Comparison of ENCODE assay signal across 14 cellular contexts in genomic region chr17:2388705-2389099, GRCh38. TPM values are rescaled to one million over a fixed set of nuclear protein-coding genes. Genes with fewer than 3 reads are reported as not detected.
A peak's percentile ranks its signal among the peaks of the same experiment; 100 is the strongest.
DNase-seq lines count a peak whose midpoint lies in the region; ATAC-seq, FAIRE-seq and TF ChIP-seq lines count a peak whose summit lies in the region.
"Had no signal": no experiment of that assay in that cellular context is flagged by ENCODE, and none has a peak within 500 bp of the region (broad histone marks: within the 10 kb centered on the region; RNA-seq: fewer than 3 reads in every experiment).

No MANE protein-coding gene starts in this region.

- no peak for DNase-seq in activated CD8-positive, alpha-beta memory T cell treated with anti-CD3 and anti-CD28 coated beads, Interleukin-2, amount 10 ng/mL, durations not matched to agents 7 days and 5 days
- DNase-seq in activated CD8-positive, alpha-beta memory T cell treated with anti-CD3 and anti-CD28 coated beads, Interleukin-2, amount 50 U/mL, for 48 hours = no peak
- no peak for DNase-seq in WTC11 (ENCODE audit: low spot score)
- DNase-seq in glutamatergic neuron = no peak
- DNase-seq in stimulated activated effector memory CD8-positive, alpha-beta T cell treated with anti-CD3 and anti-CD28 coated beads, Interleukin-12 subunit alpha, Interleukin-12 subunit beta, amount 100 ng/mL, for 72 hours (ENCODE audit: low spot score in 2 of 2) = no peak
- DNase-seq in iPS-NIHi11 (ENCODE audit: low spot score) = no peak
- no peak for DNase-seq in HTR-8/SVneo (ENCODE audit: insufficient read length, low spot score)
- DNase-seq: stimulated activated CD4-positive, alpha-beta T cell treated with anti-CD3 and anti-CD28 coated beads, Interleukin-2, amount 100 ng/mL, for 48 hours; stimulated activated naive CD8-positive, alpha-beta T cell treated with anti-CD3 and anti-CD28 coated beads, Interleukin-15, Interleukin-2, amounts not matched to agents 100 U/mL and 50 U/mL, for 24 hours; T1000 had no signal

- H3K4me3 Mint-ChIP-seq in activated CD8-positive, alpha-beta memory T cell treated with anti-CD3 and anti-CD28 coated beads, Interleukin-2, amount 10 ng/mL, durations not matched to agents 7 days and 5 days = no peak overlapping the region
- H3K4me3 Mint-ChIP-seq in WTC11 = no peak overlapping the region
- peak overlapping the region; percentile 55 for H3K4me3 Mint-ChIP-seq in glutamatergic neuron (ENCODE audit: unreplicated experiment)
- H3K4me3 Mint-ChIP-seq in stimulated activated effector memory CD8-positive, alpha-beta T cell treated with anti-CD3 and anti-CD28 coated beads, Interleukin-12 subunit alpha, Interleukin-12 subunit beta, amount 100 ng/mL, for 72 hours = no peak overlapping the region

- peak overlapping the region; percentile 42 for H3K27ac Mint-ChIP-seq in activated CD8-positive, alpha-beta memory T cell treated with anti-CD3 and anti-CD28 coated beads, Interleukin-2, amount 10 ng/mL, durations not matched to agents 7 days and 5 days
- H3K27ac Mint-ChIP-seq in WTC11 (peak overlapping the region; percentile 88), glutamatergic neuron (ENCODE audit: unreplicated experiment) (peak overlapping the region; percentile 75)
- peak overlapping the region; percentile 69 for H3K27ac Mint-ChIP-seq in stimulated activated effector memory CD8-positive, alpha-beta T cell treated with anti-CD3 and anti-CD28 coated beads, Interleukin-12 subunit alpha, Interleukin-12 subunit beta, amount 100 ng/mL, for 72 hours

- no peaks in the 10 kb centered on the region for H3K27me3 Mint-ChIP-seq in activated CD8-positive, alpha-beta memory T cell treated with anti-CD3 and anti-CD28 coated beads, Interleukin-2, amount 10 ng/mL, durations not matched to agents 7 days and 5 days
- H3K27me3 Mint-ChIP-seq in WTC11 (ENCODE audit: low read depth) = no peaks in the 10 kb centered on the region
- peaks cover 16% of the 10 kb centered on the region for H3K27me3 Mint-ChIP-seq in glutamatergic neuron (ENCODE audit: unreplicated experiment)

- H3K4me1 Mint-ChIP-seq in activated CD8-positive, alpha-beta memory T cell treated with anti-CD3 and anti-CD28 coated beads, Interleukin-2, amount 10 ng/mL, durations not matched to agents 7 days and 5 days = peaks cover 36% of the 10 kb centered on the region
- peaks cover 29% of the 10 kb centered on the region for H3K4me1 Mint-ChIP-seq in WTC11
- H3K4me1 Mint-ChIP-seq in glutamatergic neuron (ENCODE audit: low read depth, unreplicated experiment) = peaks cover 38% of the 10 kb centered on the region
- H3K4me1 Mint-ChIP-seq in stimulated activated effector memory CD8-positive, alpha-beta T cell treated with anti-CD3 and anti-CD28 coated beads, Interleukin-12 subunit alpha, Interleukin-12 subunit beta, amount 100 ng/mL, for 72 hours = peaks cover 45% of the 10 kb centered on the region

- H3K9me3 Mint-ChIP-seq in activated CD8-positive, alpha-beta memory T cell treated with anti-CD3 and anti-CD28 coated beads, Interleukin-2, amount 10 ng/mL, durations not matched to agents 7 days and 5 days (ENCODE audit: low read depth) = no peaks in the 10 kb centered on the region
- H3K9me3 Mint-ChIP-seq in WTC11 (no peaks in the 10 kb centered on the region), glutamatergic neuron (ENCODE audit: unreplicated experiment) (peaks cover 21% of the 10 kb centered on the region)
- no peaks in the 10 kb centered on the region for H3K9me3 Mint-ChIP-seq in stimulated activated effector memory CD8-positive, alpha-beta T cell treated with anti-CD3 and anti-CD28 coated beads, Interleukin-12 subunit alpha, Interleukin-12 subunit beta, amount 100 ng/mL, for 72 hours

- POLR2A ChIA-PET in WTC11 (lab: Charles Lee) = no interaction called here

- TF ChIP-seq CTCF in WTC11 (IDR thresholded peaks at IDR 0.05) = no peak
- peak; percentile 27 for TF ChIP-seq CTCF in glutamatergic neuron (IDR thresholded peaks at IDR 0.05; ENCODE audit: partially characterized antibody, unreplicated experiment)

- no peak for ATAC-seq in activated CD8-positive, alpha-beta memory T cell treated with anti-CD3 and anti-CD28 coated beads, Interleukin-2, amount 10 ng/mL, durations not matched to agents 7 days and 5 days
- ATAC-seq in WTC11 = no peak; the same call in 1 of the 2 replicates
- ATAC-seq in stimulated activated effector memory CD8-positive, alpha-beta T cell treated with anti-CD3 and anti-CD28 coated beads, Interleukin-12 subunit alpha, Interleukin-12 subunit beta, amount 100 ng/mL, for 72 hours = no peak
- no peak for ATAC-seq in HG02588 (IDR thresholded peaks at IDR 0.05; ENCODE audit: unreplicated experiment)
- ATAC-seq: heart left ventricle; Panc1; stimulated activated naive CD8-positive, alpha-beta T cell treated with anti-CD3 and anti-CD28 coated beads, Interleukin-15, Interleukin-2, amounts not matched to agents 100 U/mL and 50 U/mL, for 24 hours had no signal

- CTCF ChIA-PET in activated CD8-positive, alpha-beta memory T cell treated with anti-CD3 and anti-CD28 coated beads, Interleukin-2, amount 10 ng/mL, durations not matched to agents 7 days and 5 days (lab: Charles Lee) = interaction anchor here (1.3 to 2.4 kb wide), 2 partner anchors 13 to 27 kb away, joined by 5 to 16 read pairs; no protein-coding TSS in a partner anchor
- CTCF ChIA-PET in WTC11 (lab: Charles Lee) = interaction anchor here (0.6 to 1.7 kb wide), 5 partner anchors 11 to 1126 kb away, joined by 3 to 8 read pairs (median 4); no protein-coding TSS in a partner anchor

- peaks cover 5% of the 10 kb centered on the region for H3K36me3 Mint-ChIP-seq in activated CD8-positive, alpha-beta memory T cell treated with anti-CD3 and anti-CD28 coated beads, Interleukin-2, amount 10 ng/mL, durations not matched to agents 7 days and 5 days
- H3K36me3 Mint-ChIP-seq in WTC11 = peaks cover 3% of the 10 kb centered on the region; the same call in 1 of the 2 replicates
- H3K36me3 Mint-ChIP-seq in glutamatergic neuron (ENCODE audit: unreplicated experiment) = no peaks in the 10 kb centered on the region
- peaks cover 48% of the 10 kb centered on the region for H3K36me3 Mint-ChIP-seq in stimulated activated effector memory CD8-positive, alpha-beta T cell treated with anti-CD3 and anti-CD28 coated beads, Interleukin-12 subunit alpha, Interleukin-12 subunit beta, amount 100 ng/mL, for 72 hours

- no peak for FAIRE-seq in HTR-8/SVneo (lab: Jason Lieb, UNC)
- FAIRE-seq: endometrium had no signal

TF ChIP-seq in WTC11, 78 proteins besides CTCF, POLR2A, EP300 and RAD21:
- TF ChIP-seq GABPB1 (CRISPR knock-in tag; IDR thresholded peaks at IDR 0.05) = no peak
- TF ChIP-seq ZBTB21 (CRISPR knock-in tag; IDR thresholded peaks at IDR 0.05; ENCODE audit: borderline replicate concordance) = no peak
- no peak for TF ChIP-seq ATF6 (CRISPR knock-in tag; IDR thresholded peaks at IDR 0.05)

RNA-seq across cellular contexts. Expression of gene MNT, which starts 12.2 kb away (rescaled TPM):
- 10 to 100 TPM; 26.0 to 31.9 TPM for total RNA-seq in activated CD8-positive, alpha-beta memory T cell treated with anti-CD3 and anti-CD28 coated beads, Interleukin-2, amount 10 ng/mL, durations not matched to agents 7 days and 5 days
- total RNA-seq in WTC11 (2021) (18.3 to 21.6 TPM (median 18.4 TPM) in 3 replicates), glutamatergic neuron (ENCODE audit: unreplicated experiment) (41.0 TPM)

RNA-seq across cellular contexts. Expression of gene SGSM2, which starts 51.4 kb away (rescaled TPM):
- total RNA-seq in activated CD8-positive, alpha-beta memory T cell treated with anti-CD3 and anti-CD28 coated beads, Interleukin-2, amount 10 ng/mL, durations not matched to agents 7 days and 5 days = 10 to 100 TPM; 46.4 to 57.0 TPM
- 47.2 to 50.3 TPM (median 49.8 TPM) in 3 replicates for total RNA-seq in WTC11 (2021)
- total RNA-seq in glutamatergic neuron (ENCODE audit: unreplicated experiment) = 111 TPM

RNA-seq across cellular contexts. Expression of gene TSR1, which starts 52.4 kb away (rescaled TPM):
- 10 to 100 TPM; 33.2 to 45.7 TPM for total RNA-seq in activated CD8-positive, alpha-beta memory T cell treated with anti-CD3 and anti-CD28 coated beads, Interleukin-2, amount 10 ng/mL, durations not matched to agents 7 days and 5 days
- 59.1 to 74.3 TPM (median 59.7 TPM) in 3 replicates for total RNA-seq in WTC11 (2021)
- total RNA-seq in glutamatergic neuron (ENCODE audit: unreplicated experiment) = 25.6 TPM
